23 cellular contexts compared by ENCODE assay signal in genomic region chr5:149644629-149645028, GRCh38.
"Had no signal": no experiment of that assay in that cellular context is flagged by ENCODE, and none has a peak within 500 bp of the region (broad histone marks: within the 10 kb centered on the region; RNA-seq: fewer than 3 reads in every experiment).

No MANE protein-coding gene starts in this region.

- H2AFZ ChIP-seq: neural progenitor cell had no signal

- H3K36me3 ChIP-seq: neural progenitor cell, pancreas, stomach, thoracic aorta, thyroid gland, tibial nerve, upper lobe of left lung, vagina had no signal

- H3K9me3 ChIP-seq: pancreas, psoas muscle, stomach, thoracic aorta, thyroid gland, tibial nerve, upper lobe of left lung, vagina had no signal

- H3K27ac ChIP-seq: neural progenitor cell, pancreas, psoas muscle, stomach, thoracic aorta, thyroid gland, tibial nerve, upper lobe of left lung, vagina had no signal

- DNase-seq: naive thymus-derived CD4-positive, alpha-beta T cell; natural killer cell; pancreas; psoas muscle; right cardiac atrium; small intestine; stimulated activated CD4-positive, alpha-beta T cell treated with anti-CD3 and anti-CD28 coated beads, Interleukin-15, amount 100 ng/mL, for 24 hours; stimulated activated CD4-positive, alpha-beta T cell treated with anti-CD3 and anti-CD28 coated beads, Interleukin-2, amount 100 ng/mL, for 24 hours; stimulated activated CD4-positive, alpha-beta T cell treated with anti-CD3 and anti-CD28 coated beads, Interleukin-2, amount 100 ng/mL, for 48 hours; stimulated activated CD4-positive, alpha-beta T cell treated with anti-CD3 and anti-CD28 coated beads, Interleukin-4, amount 100 ng/mL, for 24 hours; stimulated activated naive B cell treated with anti-CD40 and anti-IgM and Interleukin-4, amounts not matched to agents 10 μg/mL and 1 μg/mL and 100 μg/mL, for 72 hours; stimulated activated naive CD4-positive, alpha-beta T cell treated with Interleukin-2 at 50 U/mL for 16 hours; stomach; thyroid gland; trophoblast cell; upper lobe of left lung had no signal

- H3K9ac ChIP-seq: neural progenitor cell had no signal

- H3K4me3 ChIP-seq: neural progenitor cell, pancreas, psoas muscle, stomach, thoracic aorta, thyroid gland, tibial nerve, upper lobe of left lung, vagina had no signal

- FAIRE-seq: pancreas, small intestine, urothelium cell line had no signal

- H3K4me2 ChIP-seq: neural progenitor cell had no signal

- ATAC-seq: naive thymus-derived CD4-positive, alpha-beta T cell; natural killer cell; pancreas; psoas muscle; right cardiac atrium; sciatic nerve; stimulated activated effector memory CD8-positive, alpha-beta T cell treated with anti-CD3 and anti-CD28 coated beads, Interleukin-12 subunit alpha, Interleukin-12 subunit beta, amount 100 ng/mL, for 72 hours; stimulated activated naive B cell treated with anti-CD40 and anti-IgM and Interleukin-4, amounts not matched to agents 10 μg/mL and 1 μg/mL and 100 μg/mL, for 72 hours had no signal

- H3K27me3 ChIP-seq: neural progenitor cell, pancreas, stomach, thyroid gland, tibial nerve, upper lobe of left lung, vagina had no signal

- H3K4me1 ChIP-seq: neural progenitor cell, pancreas, thyroid gland had no signal
